Comparison of ENCODE assay signal across 34 cellular contexts in the genomic region with DNA sequence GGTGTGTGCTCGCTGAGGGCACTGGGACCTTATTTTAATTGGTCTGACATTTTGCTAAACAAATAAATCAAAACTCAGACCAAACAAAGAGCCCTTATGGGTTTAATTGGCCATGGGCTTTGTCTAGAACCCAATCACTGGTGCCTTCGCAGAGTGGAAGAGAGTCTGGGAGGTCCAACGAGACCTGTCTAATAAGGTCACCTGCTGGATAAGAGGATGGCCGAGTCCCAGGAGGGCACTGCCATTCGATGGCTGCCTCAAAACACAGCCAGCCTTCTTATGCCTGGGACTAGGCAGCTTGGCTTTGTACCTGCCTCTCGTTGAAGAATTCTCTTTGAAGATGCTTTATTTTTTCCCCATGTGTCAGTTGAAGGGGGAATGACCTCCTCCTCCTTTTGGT.
DNase-seq lines count a peak whose midpoint lies in the region; ATAC-seq and TF ChIP-seq lines count a peak whose summit lies in the region.
"Had no signal": no experiment of that assay in that cellular context is flagged by ENCODE, and none has a peak within 500 bp of the region (broad histone marks: within the 10 kb centered on the region; RNA-seq: fewer than 3 reads in every experiment).

No MANE protein-coding gene starts in this region.

- no peak for TF ChIP-seq CTCF in GM23338 (conservative IDR thresholded peaks at IDR 0.05; ENCODE audit: low read depth in 2 of 2)
- no peak for TF ChIP-seq CTCF in endodermal cell (conservative IDR thresholded peaks at IDR 0.05)

- H3K4me3 ChIP-seq in GM23338 (no peak overlapping the region), endodermal cell (ENCODE audit: low read length) (no peak overlapping the region)
- H3K4me3 ChIP-seq: cardiac muscle cell, colonic mucosa, GM12878, psoas muscle, suprapubic skin had no signal

- no peak overlapping the region for H3K27ac ChIP-seq in GM23338 (ENCODE audit: low read depth)
- no peak overlapping the region for H3K27ac ChIP-seq in endodermal cell (ENCODE audit: low read depth, low read length)
- H3K27ac ChIP-seq: cardiac muscle cell, colonic mucosa, epithelial cell of prostate, HL-60, psoas muscle, suprapubic skin had no signal

- H3K4me1 ChIP-seq in GM23338 (ENCODE audit: insufficient read depth) (peaks cover 8% of the 10 kb centered on the region), endodermal cell (ENCODE audit: control insufficient read depth, insufficient read depth, low read length) (peaks cover 9% of the 10 kb centered on the region)
- H3K4me1 ChIP-seq: colonic mucosa, psoas muscle, suprapubic skin had no signal

- no peaks in the 10 kb centered on the region for H3K9me2 ChIP-seq in GM23338 (ENCODE audit: insufficient read depth)

- peaks cover 20% of the 10 kb centered on the region for H3K4me1 Mint-ChIP-seq in GM23338
- H3K4me1 Mint-ChIP-seq in endodermal cell: peaks cover 18% of the 10 kb centered on the region
- H3K4me1 Mint-ChIP-seq: activated naive CD8-positive, alpha-beta T cell treated with anti-CD3 and anti-CD28 coated beads, Interleukin-2, amount 50 U/mL, for 24 hours; immature natural killer cell; naive thymus-derived CD8-positive, alpha-beta T cell; stimulated activated effector memory CD8-positive, alpha-beta T cell treated with anti-CD3 and anti-CD28 coated beads, Interleukin-12 subunit alpha, Interleukin-12 subunit beta, amount 100 ng/mL, for 72 hours had no signal

- no peak for ATAC-seq in GM23338
- ATAC-seq: activated naive CD8-positive, alpha-beta T cell treated with anti-CD3 and anti-CD28 coated beads, Interleukin-2, amount 50 U/mL, for 24 hours; activated T-cell treated with anti-CD3 and anti-CD28 coated beads, Interleukin-2, amount 50 U/mL, for 72 hours; GM12878; left colon; naive thymus-derived CD8-positive, alpha-beta T cell; Panc1; psoas muscle; stimulated activated effector memory CD8-positive, alpha-beta T cell treated with anti-CD3 and anti-CD28 coated beads, Interleukin-12 subunit alpha, Interleukin-12 subunit beta, amount 100 ng/mL, for 72 hours had no signal

- H3K27me3 ChIP-seq in GM23338 (ENCODE audit: insufficient read depth) (no peaks in the 10 kb centered on the region), endodermal cell (ENCODE audit: control insufficient read depth, insufficient read depth, low read length, poor library complexity, severe bottlenecking) (peaks cover 37% of the 10 kb centered on the region)
- H3K27me3 ChIP-seq: colonic mucosa had no signal

- no peaks in the 10 kb centered on the region for H4K20me1 ChIP-seq in GM23338 (replicated peaks; ENCODE audit: insufficient read depth)

- no peaks in the 10 kb centered on the region for H3K9me3 ChIP-seq in endodermal cell (ENCODE audit: control insufficient read depth, low read length)
- H3K9me3 ChIP-seq: colonic mucosa, psoas muscle, suprapubic skin had no signal

- H3K36me3 Mint-ChIP-seq in GM23338 (ENCODE audit: low read depth) (no peaks in the 10 kb centered on the region), endodermal cell (ENCODE audit: low read depth) (no peaks in the 10 kb centered on the region)
- H3K36me3 Mint-ChIP-seq: activated CD4-positive, alpha-beta memory T cell treated with anti-CD3 and anti-CD28 coated beads for 36 hours; immature natural killer cell; stimulated activated effector memory CD8-positive, alpha-beta T cell treated with anti-CD3 and anti-CD28 coated beads, Interleukin-12 subunit alpha, Interleukin-12 subunit beta, amount 100 ng/mL, for 72 hours had no signal

- H3K27ac Mint-ChIP-seq in GM23338: no peak overlapping the region
- H3K27ac Mint-ChIP-seq in endodermal cell: no peak overlapping the region
- H3K27ac Mint-ChIP-seq: activated CD4-positive, alpha-beta memory T cell treated with anti-CD3 and anti-CD28 coated beads for 36 hours; activated naive CD8-positive, alpha-beta T cell treated with anti-CD3 and anti-CD28 coated beads, Interleukin-2, amount 50 U/mL, for 24 hours; activated T-cell treated with anti-CD3 and anti-CD28 coated beads, Interleukin-2, amount 50 U/mL, for 72 hours; immature natural killer cell; stimulated activated effector memory CD8-positive, alpha-beta T cell treated with anti-CD3 and anti-CD28 coated beads, Interleukin-12 subunit alpha, Interleukin-12 subunit beta, amount 100 ng/mL, for 72 hours; T-helper 2 cell treated with Interferon-gamma antibody and Interleukin-4, amounts not matched to agents 5 μg/mL and 100 μg/mL, for 36 hours had no signal

- no peak overlapping the region for H3K4me2 ChIP-seq in GM23338

- no peaks in the 10 kb centered on the region for H3K9me3 Mint-ChIP-seq in GM23338
- H3K9me3 Mint-ChIP-seq in endodermal cell: no peaks in the 10 kb centered on the region
- H3K9me3 Mint-ChIP-seq: activated CD4-positive, alpha-beta memory T cell treated with anti-CD3 and anti-CD28 coated beads for 36 hours; activated naive CD8-positive, alpha-beta T cell treated with anti-CD3 and anti-CD28 coated beads, Interleukin-2, amount 50 U/mL, for 24 hours; activated T-cell treated with anti-CD3 and anti-CD28 coated beads, Interleukin-2, amount 50 U/mL, for 72 hours; immature natural killer cell; naive thymus-derived CD8-positive, alpha-beta T cell; stimulated activated effector memory CD8-positive, alpha-beta T cell treated with anti-CD3 and anti-CD28 coated beads, Interleukin-12 subunit alpha, Interleukin-12 subunit beta, amount 100 ng/mL, for 72 hours; T-helper 2 cell treated with Interferon-gamma antibody and Interleukin-4, amounts not matched to agents 5 μg/mL and 100 μg/mL, for 36 hours had no signal

- H3K36me3 ChIP-seq in GM23338 (ENCODE audit: insufficient read depth) (no peaks in the 10 kb centered on the region), endodermal cell (ENCODE audit: control insufficient read depth, insufficient read depth, low read length) (no peaks in the 10 kb centered on the region)
- H3K36me3 ChIP-seq: cardiac muscle cell, colonic mucosa, suprapubic skin had no signal

- no peak overlapping the region for H3K9ac ChIP-seq in endodermal cell (ENCODE audit: extremely low read depth, low read length, poor library complexity, severe bottlenecking)

- H3K27me3 Mint-ChIP-seq in GM23338 (ENCODE audit: insufficient read depth, low read depth, poor library complexity): peaks cover 8% of the 10 kb centered on the region
- peaks cover 8% of the 10 kb centered on the region for H3K27me3 Mint-ChIP-seq in endodermal cell (ENCODE audit: insufficient read depth)

- DNase-seq in COLO668 (lab: John Stamatoyannopoulos, UW; ENCODE audit: unreplicated experiment) (peak; percentile 32), NCI-H1436 treated with DMSO at 0.1 percent for 48 hours (lab: John Stamatoyannopoulos, UW) (peak; percentile 24), NCI-H345 treated with DMSO at 0.1 percent for 48 hours (lab: John Stamatoyannopoulos, UW; ENCODE audit: unreplicated experiment) (peak; percentile 34), SHP77 (lab: John Stamatoyannopoulos, UW) (peak; percentile 50 to 62), putamen (ENCODE audit: low spot score) (no peak), GM23338 (ENCODE audit: low spot score) (no peak), NCI-H1105 treated with DMSO at 0.1 percent for 48 hours (lab: John Stamatoyannopoulos, UW) (no peak), endodermal cell (no peak)
- DNase-seq: 8988T; activated CD4-positive, alpha-beta memory T cell treated with anti-CD3 and anti-CD28 coated beads for 36 hours; activated CD4-positive, alpha-beta T cell treated with anti-CD3 and anti-CD28 coated beads for 1 hour; activated naive CD8-positive, alpha-beta T cell treated with anti-CD3 and anti-CD28 coated beads, Interleukin-2, amount 50 U/mL, for 24 hours; activated T-cell treated with anti-CD3 and anti-CD28 coated beads, Interleukin-2, amount 50 U/mL, for 72 hours; C1 segment of cervical spinal cord; colonic mucosa; effector CD8-positive, alpha-beta T cell; hypothalamus; immature natural killer cell; KG1; left colon; naive thymus-derived CD8-positive, alpha-beta T cell; NCI-H1930; NCI-H446; occipital lobe; psoas muscle; Right ventricle myocardium superior had no signal

- H3K79me2 ChIP-seq in GM23338 (replicated peaks; ENCODE audit: insufficient read depth): no peaks in the 10 kb centered on the region

- 92 to 98% methylated on average over 6 of the region's 6 CpGs for WGBS in endodermal cell (ENCODE audit: insufficient coverage in 1 of 2, insufficient read length in 1 of 2), 2 experiments

- no peak overlapping the region for H2AFZ ChIP-seq in GM23338

- H3F3A ChIP-seq in GM23338 (replicated peaks; ENCODE audit: low read depth): no peaks in the 10 kb centered on the region

- H3K4me3 Mint-ChIP-seq in GM23338: no peak overlapping the region
- H3K4me3 Mint-ChIP-seq in endodermal cell: no peak overlapping the region
- H3K4me3 Mint-ChIP-seq: activated CD4-positive, alpha-beta memory T cell treated with anti-CD3 and anti-CD28 coated beads for 36 hours; activated naive CD8-positive, alpha-beta T cell treated with anti-CD3 and anti-CD28 coated beads, Interleukin-2, amount 50 U/mL, for 24 hours; activated T-cell treated with anti-CD3 and anti-CD28 coated beads, Interleukin-2, amount 50 U/mL, for 72 hours; immature natural killer cell; naive thymus-derived CD8-positive, alpha-beta T cell; stimulated activated effector memory CD8-positive, alpha-beta T cell treated with anti-CD3 and anti-CD28 coated beads, Interleukin-12 subunit alpha, Interleukin-12 subunit beta, amount 100 ng/mL, for 72 hours; T-helper 2 cell treated with Interferon-gamma antibody and Interleukin-4, amounts not matched to agents 5 μg/mL and 100 μg/mL, for 36 hours had no signal

TF ChIP-seq in GM23338, 12 proteins besides CTCF, POLR2A, EP300 and RAD21:
- no peak for TF ChIP-seq JUNB (IDR thresholded peaks at IDR 0.05; ENCODE audit: unreplicated experiment)
- no peak for TF ChIP-seq ZNF331 (CRISPR knock-in tag; IDR thresholded peaks at IDR 0.05; ENCODE audit: low read depth)

Comparison
In these comparisons a context has a peak if more than half of its experiments do, and no peak if none do; other contexts are left out.
1. DNase-seq: peak in COLO668 (single experiment), NCI-H1436 treated with DMSO at 0.1 percent for 48 hours (single experiment), NCI-H345 treated with DMSO at 0.1 percent for 48 hours (single experiment) and SHP77 (2 of 2); none in putamen (single experiment), GM23338 (single experiment), NCI-H1105 treated with DMSO at 0.1 percent for 48 hours (single experiment) and endodermal cell (single experiment).